In genomic region chr10:43209064-43209455, GRCh38 we compare ENCODE assay signal across 22 cellular contexts. TPM values are rescaled to one million over a fixed set of nuclear protein-coding genes. Genes with fewer than 3 reads are reported as not detected.
DNase-seq lines count a peak whose midpoint lies in the region; ATAC-seq and TF ChIP-seq lines count a peak whose summit lies in the region.
"Had no signal": no experiment of that assay in that cellular context is flagged by ENCODE, and none has a peak within 500 bp of the region (broad histone marks: within the 10 kb centered on the region; RNA-seq: fewer than 3 reads in every experiment).

No MANE protein-coding gene starts in this region.

- DNase-seq in activated CD8-positive, alpha-beta memory T cell treated with anti-CD3 and anti-CD28 coated beads for 24 hours: peak; percentile 45
- DNase-seq in activated CD8-positive, alpha-beta memory T cell treated with anti-CD3 and anti-CD28 coated beads, Interleukin-2, amount 10 ng/mL, durations not matched to agents 7 days and 5 days: no peak
- peak; percentile 1 for DNase-seq in stimulated activated CD4-positive, alpha-beta T cell treated with anti-CD3 and anti-CD28 coated beads, Interleukin-15, amount 100 ng/mL, for 24 hours
- DNase-seq in stimulated activated CD4-positive, alpha-beta T cell treated with anti-CD3 and anti-CD28 coated beads, Interleukin-4, amount 100 ng/mL, for 4 hours: no peak
- DNase-seq in posterior cingulate gyrus (peak in 6 of 10 donors; percentile 3 to 51 (median 6)), osteocyte (ENCODE audit: extremely low spot score, unreplicated experiment) (no peak)
- DNase-seq in T-helper 2 cell treated with Interferon-gamma antibody and Interleukin-4, amounts not matched to agents 5 μg/mL and 100 μg/mL, for 36 hours (ENCODE audit: low spot score): no peak
- DNase-seq: activated CD8-positive, alpha-beta T cell treated with anti-CD3 and anti-CD28 coated beads for 36 hours; caudate nucleus; DND-41; MM.1S; NCI-H510A; NK-92 treated with Interleukin-12 subunit alpha and Interleukin-12 subunit beta, amount 100 ng/mL, for 24 hours; stimulated activated CD4-positive, alpha-beta T cell treated with anti-CD3 and anti-CD28 coated beads, Interleukin-4, amount 100 ng/mL, for 24 hours had no signal

- intact Hi-C loops in posterior cingulate gyrus (cut with DNase I): loop anchor here (10.0 kb wide), 1 partner anchor 136 kb away; no protein-coding TSS in a partner anchor

- H3K9me3 Mint-ChIP-seq in activated CD8-positive, alpha-beta memory T cell treated with anti-CD3 and anti-CD28 coated beads, Interleukin-2, amount 10 ng/mL, durations not matched to agents 7 days and 5 days (ENCODE audit: low read depth): no peaks in the 10 kb centered on the region
- no peaks in the 10 kb centered on the region for H3K9me3 Mint-ChIP-seq in T-helper 2 cell treated with Interferon-gamma antibody and Interleukin-4, amounts not matched to agents 5 μg/mL and 100 μg/mL, for 36 hours
- no peaks in the 10 kb centered on the region for H3K9me3 Mint-ChIP-seq in osteocyte (ENCODE audit: unreplicated experiment)
- H3K9me3 Mint-ChIP-seq: activated CD8-positive, alpha-beta T cell treated with anti-CD3 and anti-CD28 coated beads for 36 hours; activated T-helper 1 cell treated with anti-CD3 and anti-CD28 coated beads, Interleukin-12 subunit alpha, Interleukin-12 subunit beta, Interleukin-2, Interleukin-4 antibody, amounts not matched to agents 30 ng/mL and 10 ng/mL and 1 ng/mL, durations not matched to agents 14 hours and 24 hours and 36 hours; neural progenitor cell; stimulated activated naive CD8-positive, alpha-beta T cell treated with anti-CD3 and anti-CD28 coated beads, Interleukin-15, amount 100 ng/mL, for 72 hours had no signal

- ATAC-seq in activated CD8-positive, alpha-beta memory T cell treated with anti-CD3 and anti-CD28 coated beads, Interleukin-2, amount 10 ng/mL, durations not matched to agents 7 days and 5 days: no peak
- no peak for ATAC-seq in GM19395 (IDR thresholded peaks at IDR 0.05; ENCODE audit: unreplicated experiment)
- ATAC-seq: A549; activated CD8-positive, alpha-beta T cell treated with anti-CD3 and anti-CD28 coated beads for 36 hours; GM12878; K562; stimulated activated naive CD8-positive, alpha-beta T cell treated with anti-CD3 and anti-CD28 coated beads, Interleukin-15, amount 100 ng/mL, for 72 hours had no signal

- H3K4me1 Mint-ChIP-seq in activated CD8-positive, alpha-beta memory T cell treated with anti-CD3 and anti-CD28 coated beads, Interleukin-2, amount 10 ng/mL, durations not matched to agents 7 days and 5 days: peaks cover 4% of the 10 kb centered on the region
- peaks cover 2% of the 10 kb centered on the region for H3K4me1 Mint-ChIP-seq in T-helper 2 cell treated with Interferon-gamma antibody and Interleukin-4, amounts not matched to agents 5 μg/mL and 100 μg/mL, for 36 hours (ENCODE audit: low read depth)
- no peaks in the 10 kb centered on the region for H3K4me1 Mint-ChIP-seq in osteocyte (ENCODE audit: unreplicated experiment)

- no peak for TF ChIP-seq CTCF in osteocyte (IDR thresholded peaks at IDR 0.05)

- H3K27ac Mint-ChIP-seq in activated CD8-positive, alpha-beta memory T cell treated with anti-CD3 and anti-CD28 coated beads, Interleukin-2, amount 10 ng/mL, durations not matched to agents 7 days and 5 days: no peak overlapping the region
- no peak overlapping the region for H3K27ac Mint-ChIP-seq in T-helper 2 cell treated with Interferon-gamma antibody and Interleukin-4, amounts not matched to agents 5 μg/mL and 100 μg/mL, for 36 hours
- H3K27ac Mint-ChIP-seq in osteocyte (ENCODE audit: unreplicated experiment): no peak overlapping the region
- H3K27ac Mint-ChIP-seq: activated CD8-positive, alpha-beta T cell treated with anti-CD3 and anti-CD28 coated beads for 36 hours; activated T-helper 1 cell treated with anti-CD3 and anti-CD28 coated beads, Interleukin-12 subunit alpha, Interleukin-12 subunit beta, Interleukin-2, Interleukin-4 antibody, amounts not matched to agents 30 ng/mL and 10 ng/mL and 1 ng/mL, durations not matched to agents 14 hours and 24 hours and 36 hours; B cell; neural progenitor cell; stimulated activated naive CD8-positive, alpha-beta T cell treated with anti-CD3 and anti-CD28 coated beads, Interleukin-15, amount 100 ng/mL, for 72 hours had no signal

- no peaks in the 10 kb centered on the region for H3K36me3 Mint-ChIP-seq in activated CD8-positive, alpha-beta memory T cell treated with anti-CD3 and anti-CD28 coated beads, Interleukin-2, amount 10 ng/mL, durations not matched to agents 7 days and 5 days
- H3K36me3 Mint-ChIP-seq in T-helper 2 cell treated with Interferon-gamma antibody and Interleukin-4, amounts not matched to agents 5 μg/mL and 100 μg/mL, for 36 hours (ENCODE audit: low read depth): no peaks in the 10 kb centered on the region
- H3K36me3 Mint-ChIP-seq in osteocyte (ENCODE audit: unreplicated experiment): no peaks in the 10 kb centered on the region
- H3K36me3 Mint-ChIP-seq: neural progenitor cell had no signal

- no peaks in the 10 kb centered on the region for H3K27me3 Mint-ChIP-seq in activated CD8-positive, alpha-beta memory T cell treated with anti-CD3 and anti-CD28 coated beads, Interleukin-2, amount 10 ng/mL, durations not matched to agents 7 days and 5 days
- H3K27me3 Mint-ChIP-seq in T-helper 2 cell treated with Interferon-gamma antibody and Interleukin-4, amounts not matched to agents 5 μg/mL and 100 μg/mL, for 36 hours (ENCODE audit: low read depth): no peaks in the 10 kb centered on the region
- no peaks in the 10 kb centered on the region for H3K27me3 Mint-ChIP-seq in osteocyte (ENCODE audit: unreplicated experiment)
- H3K27me3 Mint-ChIP-seq: activated CD8-positive, alpha-beta T cell treated with anti-CD3 and anti-CD28 coated beads for 36 hours; B cell; stimulated activated naive CD8-positive, alpha-beta T cell treated with anti-CD3 and anti-CD28 coated beads, Interleukin-15, amount 100 ng/mL, for 72 hours had no signal

- CTCF ChIA-PET in activated CD8-positive, alpha-beta memory T cell treated with anti-CD3 and anti-CD28 coated beads, Interleukin-2, amount 10 ng/mL, durations not matched to agents 7 days and 5 days (lab: Charles Lee): no interaction called here

- no peak overlapping the region for H3K4me3 Mint-ChIP-seq in activated CD8-positive, alpha-beta memory T cell treated with anti-CD3 and anti-CD28 coated beads, Interleukin-2, amount 10 ng/mL, durations not matched to agents 7 days and 5 days
- H3K4me3 Mint-ChIP-seq in T-helper 2 cell treated with Interferon-gamma antibody and Interleukin-4, amounts not matched to agents 5 μg/mL and 100 μg/mL, for 36 hours: no peak overlapping the region
- H3K4me3 Mint-ChIP-seq in osteocyte (ENCODE audit: unreplicated experiment): no peak overlapping the region
- H3K4me3 Mint-ChIP-seq: activated CD8-positive, alpha-beta T cell treated with anti-CD3 and anti-CD28 coated beads for 36 hours; activated T-helper 1 cell treated with anti-CD3 and anti-CD28 coated beads, Interleukin-12 subunit alpha, Interleukin-12 subunit beta, Interleukin-2, Interleukin-4 antibody, amounts not matched to agents 30 ng/mL and 10 ng/mL and 1 ng/mL, durations not matched to agents 14 hours and 24 hours and 36 hours; B cell; neural progenitor cell; stimulated activated naive CD8-positive, alpha-beta T cell treated with anti-CD3 and anti-CD28 coated beads, Interleukin-15, amount 100 ng/mL, for 72 hours had no signal

RNA-seq across cellular contexts. Expression of gene RASGEF1A, which starts 57.8 kb away (rescaled TPM):
- 1 to 10 TPM; 3.2 to 4.2 TPM for total RNA-seq in activated CD8-positive, alpha-beta memory T cell treated with anti-CD3 and anti-CD28 coated beads, Interleukin-2, amount 10 ng/mL, durations not matched to agents 7 days and 5 days
- not detected in 2 replicates for total RNA-seq in osteocyte

Comparison
In these comparisons a context has a peak if more than half of its experiments do, and no peak if none do; other contexts are left out.
1. DNase-seq: peak in activated CD8-positive, alpha-beta memory T cell treated with anti-CD3 and anti-CD28 coated beads for 24 hours (single experiment), stimulated activated CD4-positive, alpha-beta T cell treated with anti-CD3 and anti-CD28 coated beads, Interleukin-15, amount 100 ng/mL, for 24 hours (single experiment) and posterior cingulate gyrus (6 of 10); none in activated CD8-positive, alpha-beta memory T cell treated with anti-CD3 and anti-CD28 coated beads, Interleukin-2, amount 10 ng/mL, durations not matched to agents 7 days and 5 days (single experiment), stimulated activated CD4-positive, alpha-beta T cell treated with anti-CD3 and anti-CD28 coated beads, Interleukin-4, amount 100 ng/mL, for 4 hours (0 of 2), T-helper 2 cell treated with Interferon-gamma antibody and Interleukin-4, amounts not matched to agents 5 μg/mL and 100 μg/mL, for 36 hours (single experiment) and osteocyte (single experiment).